Comparison of ENCODE assay signal across 9 cellular contexts in the genomic region with DNA sequence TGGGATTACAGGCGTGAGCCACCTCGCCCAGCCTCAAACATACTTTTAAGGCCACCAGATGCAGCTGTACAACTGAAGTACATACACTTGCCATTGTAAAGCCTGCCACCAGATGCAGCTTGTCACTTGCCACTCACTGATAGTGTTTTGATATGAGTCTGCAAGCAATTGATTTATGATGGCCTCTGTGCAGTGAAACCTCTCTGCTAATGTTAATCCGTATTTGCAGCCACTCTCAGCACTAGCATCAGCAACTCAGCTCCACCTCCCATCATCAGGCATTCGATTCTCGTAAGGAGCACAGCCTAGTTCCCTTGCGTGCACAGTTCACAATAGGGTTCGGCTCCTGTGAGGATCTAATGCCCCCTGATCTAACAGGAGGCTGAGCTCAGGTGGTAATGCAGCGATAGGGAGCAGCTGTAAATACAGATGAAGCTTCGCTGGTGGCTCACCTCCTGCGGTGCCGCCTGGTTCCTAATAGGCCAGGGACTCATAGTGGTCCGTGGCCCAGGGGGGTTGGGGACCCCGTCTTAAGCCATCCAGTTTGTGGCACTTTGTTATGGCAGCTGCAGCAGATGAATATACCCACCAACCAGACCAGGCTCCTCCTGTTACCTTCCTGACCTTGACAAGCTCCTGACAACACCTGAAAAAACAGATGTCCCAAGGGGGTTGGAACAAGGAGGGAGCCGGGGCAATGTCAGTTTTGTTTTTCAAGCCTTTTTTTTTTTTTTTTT. TPM values are rescaled to one million over a fixed set of nuclear protein-coding genes. Genes with fewer than 3 reads are reported as not detected.
DNase-seq lines count a peak whose midpoint lies in the region; ATAC-seq, FAIRE-seq and TF ChIP-seq lines count a peak whose summit lies in the region.
"Had no signal": no experiment of that assay in that cellular context is flagged by ENCODE, and none has a peak within 500 bp of the region (broad histone marks: within the 10 kb centered on the region; RNA-seq: fewer than 3 reads in every experiment).

No MANE protein-coding gene starts in this region.

- TF ChIP-seq CTCF in A549 (IDR thresholded peaks at IDR 0.05): no peak
- TF ChIP-seq CTCF in activated CD8-positive, alpha-beta T cell treated with anti-CD3 and anti-CD28 coated beads for 36 hours (IDR thresholded peaks at IDR 0.05): no peak

- peaks cover 22% of the 10 kb centered on the region for H3K4me1 Mint-ChIP-seq in activated CD8-positive, alpha-beta T cell treated with anti-CD3 and anti-CD28 coated beads for 36 hours (ENCODE audit: low read depth)

- H3K9me3 Mint-ChIP-seq in activated CD8-positive, alpha-beta T cell treated with anti-CD3 and anti-CD28 coated beads for 36 hours: no peaks in the 10 kb centered on the region

- FAIRE-seq in A549 (lab: Jason Lieb, UNC): no peak

- peak overlapping the region; percentile 94 to 95; a peak in 5 of 6 replicates for H3K27ac ChIP-seq in A549

- 94% methylated on average over 14 of the region's 14 CpGs for WGBS in A549 (ENCODE audit: missing lambda C conversion rate)

- intact Hi-C loops in activated CD8-positive, alpha-beta T cell treated with anti-CD3 and anti-CD28 coated beads for 36 hours (cut with micrococcal nuclease): no loop called here

- H3K4me1 ChIP-seq in A549: peaks cover 28% of the 10 kb centered on the region
- peaks cover 7% of the 10 kb centered on the region for H3K4me1 ChIP-seq in mucosa of stomach (ENCODE audit: control insufficient read depth, insufficient read depth, low read length)

- CTCF ChIA-PET in A549 (lab: Yijun Ruan, JAX): interaction anchor here (0.7 to 1.9 kb wide), 6 partner anchors 15 to 291 kb away, joined by 3 to 5 read pairs (median 3); no protein-coding TSS in a partner anchor
- CTCF ChIA-PET in activated CD8-positive, alpha-beta T cell treated with anti-CD3 and anti-CD28 coated beads for 36 hours (lab: Charles Lee): interaction anchor here (1.2 to 2.1 kb wide), 8 partner anchors 11 to 153 kb away, joined by 3 to 7 read pairs (median 4); no protein-coding TSS in a partner anchor

- no peak for TF ChIP-seq POLR2A in A549 (IDR thresholded peaks at IDR 0.05; ENCODE audit: low read length)

- H3K27me3 Mint-ChIP-seq in activated CD8-positive, alpha-beta T cell treated with anti-CD3 and anti-CD28 coated beads for 36 hours: no peaks in the 10 kb centered on the region

- no peak for TF ChIP-seq RAD21 in A549 (conservative IDR thresholded peaks at IDR 0.05 in 1 of 2, IDR thresholded peaks at IDR 0.05 in 1 of 2)

- ATAC-seq in A549: no peak
- peak; percentile 0 for ATAC-seq in HG03439 (IDR thresholded peaks at IDR 0.05; ENCODE audit: unreplicated experiment)
- no peak for ATAC-seq in activated CD8-positive, alpha-beta T cell treated with anti-CD3 and anti-CD28 coated beads for 36 hours
- ATAC-seq in HG03469 (IDR thresholded peaks at IDR 0.05; ENCODE audit: unreplicated experiment): no peak

- H3K27ac Mint-ChIP-seq in activated CD8-positive, alpha-beta T cell treated with anti-CD3 and anti-CD28 coated beads for 36 hours: peak overlapping the region; percentile 98

- H3K4me3 ChIP-seq in A549: no peak overlapping the region
- H3K4me3 ChIP-seq in mucosa of stomach (ENCODE audit: low read length): no peak overlapping the region

- H3K9ac ChIP-seq in mucosa of stomach (ENCODE audit: low read length): peak overlapping the region; percentile 99

- no peak for TF ChIP-seq EP300 in A549 (IDR thresholded peaks at IDR 0.05)

- H3K27me3 ChIP-seq in mucosa of stomach (ENCODE audit: control insufficient read depth, insufficient read depth, low read length): no peaks in the 10 kb centered on the region

- POLR2A ChIA-PET in A549 (lab: Yijun Ruan, JAX): interaction anchor here (1.0 to 1.7 kb wide), 6 partner anchors 9 to 255 kb away, joined by 3 to 26 read pairs (median 4); partner anchors contain the start of genes PSME3IP1 and RSPRY1
- POLR2A ChIA-PET in activated CD8-positive, alpha-beta T cell treated with anti-CD3 and anti-CD28 coated beads for 36 hours (lab: Charles Lee): interaction anchor here (0.6 to 7.8 kb wide), 13 partner anchors 9 to 275 kb away, joined by 3 to 145 read pairs (median 6); partner anchors contain the start of genes PSME3IP1 and SLC12A3

- H3K9me3 ChIP-seq in A549 (no peaks in the 10 kb centered on the region), mucosa of stomach (ENCODE audit: control insufficient read depth, low read length) (no peaks in the 10 kb centered on the region)

- peak overlapping the region; percentile 83; the same call in 2 of the 3 replicates for H3K4me2 ChIP-seq in A549

- H3K36me3 Mint-ChIP-seq in activated CD8-positive, alpha-beta T cell treated with anti-CD3 and anti-CD28 coated beads for 36 hours (ENCODE audit: low read depth): peaks cover 32% of the 10 kb centered on the region

- no peaks in the 10 kb centered on the region for H3K36me3 ChIP-seq in mucosa of stomach (ENCODE audit: control insufficient read depth, insufficient read depth, low read length)

- no peak for DNase-seq in A549 (ENCODE audit: low read depth in 1 of 2, low spot score in 1 of 2)
- DNase-seq in activated CD8-positive, alpha-beta T cell treated with anti-CD3 and anti-CD28 coated beads for 36 hours: no peak
- no peak for DNase-seq in central memory CD4-positive, alpha-beta T cell
- DNase-seq in effector CD4-positive, alpha-beta T cell: no peak
- no peak for DNase-seq in cerebellar cortex (ENCODE audit: low spot score)
- DNase-seq: NCI-H2029 had no signal

- H3K4me3 Mint-ChIP-seq in activated CD8-positive, alpha-beta T cell treated with anti-CD3 and anti-CD28 coated beads for 36 hours: peak overlapping the region; percentile 98

TF ChIP-seq in A549, 52 proteins besides CTCF, POLR2A, EP300 and RAD21:
- TF ChIP-seq HDAC2 (IDR thresholded peaks at IDR 0.05) (no peak), JUN (IDR thresholded peaks at IDR 0.05) (no peak), HMGXB4 (CRISPR knock-in tag; IDR thresholded peaks at IDR 0.05; ENCODE audit: borderline replicate concordance) (no peak), CBX8 (IDR thresholded peaks at IDR 0.05) (no peak), KDM1A (IDR thresholded peaks at IDR 0.05; ENCODE audit: low read depth) (no peak), BHLHE40 (IDR thresholded peaks at IDR 0.05; ENCODE audit: low read depth, low read length) (no peak)
TF ChIP-seq in A549: peak in this region for 0.

RNA-seq across cellular contexts. Expression of gene HERPUD1, which starts 1.3 kb away (rescaled TPM):
- polyA plus RNA-seq in A549 (2011; rRNA removed) (140 and 182 TPM in 2 replicates), A549 (2017; fragmentation: RNase III; extraction: RNeasy Plus Mini Kit Qiagen cat#74134 plus additional on column Dnase treatment) (58.7 to 65.8 TPM (median 63.4 TPM) in 3 replicates)
- polyA plus RNA-seq in A549 (2012; cell fraction: cytosol; rRNA removed): 41.0 and 54.6 TPM in 2 replicates
- polyA plus RNA-seq in A549 (2012; cell fraction: nucleus; rRNA removed): 60.1 and 65.0 TPM in 2 replicates
- polyA minus RNA-seq in A549 (2011; rRNA and poly(A)+ RNA removed): 205 and 225 TPM in 2 replicates
- total RNA-seq in activated CD8-positive, alpha-beta T cell treated with anti-CD3 and anti-CD28 coated beads for 36 hours: 100 to 1,000 TPM; 142 to 150 TPM

RNA-seq across cellular contexts. Expression of gene CETP, which starts 31.1 kb away (rescaled TPM):
- polyA plus RNA-seq in A549 (2011; rRNA removed) (not detected in 2 replicates), A549 (2017; fragmentation: RNase III; extraction: RNeasy Plus Mini Kit Qiagen cat#74134 plus additional on column Dnase treatment) (not detected in 3 replicates)
- not detected in 2 replicates for polyA plus RNA-seq in A549 (2012; cell fraction: cytosol; rRNA removed)
- not detected in 2 replicates for polyA plus RNA-seq in A549 (2012; cell fraction: nucleus; rRNA removed)
- not detected in 2 replicates for polyA minus RNA-seq in A549 (2011; rRNA and poly(A)+ RNA removed)
- total RNA-seq in activated CD8-positive, alpha-beta T cell treated with anti-CD3 and anti-CD28 coated beads for 36 hours: not detected

RNA-seq across cellular contexts. Expression of gene NLRC5, which starts 58.7 kb away (rescaled TPM):
- polyA plus RNA-seq in A549 (2011; rRNA removed): 2.5 and 2.6 TPM in 2 replicates
- polyA plus RNA-seq in A549 (2012; cell fraction: cytosol; rRNA removed): 2.0 and 2.9 TPM in 2 replicates
- polyA plus RNA-seq in A549 (2012; cell fraction: nucleus; rRNA removed): 12.0 and 12.8 TPM in 2 replicates
- 3.4 to 3.6 TPM (median 3.5 TPM) in 3 replicates for polyA plus RNA-seq in A549 (2017; fragmentation: RNase III; extraction: RNeasy Plus Mini Kit Qiagen cat#74134 plus additional on column Dnase treatment)
- 8.2 and 9.3 TPM in 2 replicates for polyA minus RNA-seq in A549 (2011; rRNA and poly(A)+ RNA removed)
- total RNA-seq in activated CD8-positive, alpha-beta T cell treated with anti-CD3 and anti-CD28 coated beads for 36 hours: 100 to 1,000 TPM; 135 to 153 TPM
